24 cellular contexts compared by ENCODE assay signal in the genomic region with DNA sequence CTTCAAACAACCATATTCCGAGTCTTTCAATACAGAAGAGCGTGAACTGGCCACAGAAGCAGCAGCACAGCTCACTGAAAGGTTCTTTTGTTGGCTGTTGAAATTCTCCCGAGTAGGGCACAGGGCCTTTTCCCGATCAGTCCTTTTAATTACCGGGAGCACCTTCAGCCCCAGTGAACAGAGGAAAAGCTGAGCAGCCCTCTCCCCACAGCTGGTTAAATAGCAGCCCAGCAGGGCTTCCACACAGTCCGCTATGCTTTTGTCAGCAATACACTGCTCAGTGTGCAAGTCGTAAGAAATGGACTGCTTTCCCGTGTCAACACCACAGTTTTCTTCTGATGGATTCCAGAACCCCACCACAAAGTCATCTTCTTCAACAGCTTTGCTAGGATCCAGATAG.
DNase-seq lines count a peak whose midpoint lies in the region; ATAC-seq and TF ChIP-seq lines count a peak whose summit lies in the region.
"Had no signal": no experiment of that assay in that cellular context is flagged by ENCODE, and none has a peak within 500 bp of the region (broad histone marks: within the 10 kb centered on the region; RNA-seq: fewer than 3 reads in every experiment).

No MANE protein-coding gene starts in this region.

- ATAC-seq in GM23338, result peak; percentile 80
- no peak for ATAC-seq in activated CD4-positive, alpha-beta T cell treated with anti-CD3 and anti-CD28 coated beads for 36 hours
- ATAC-seq: lower lobe of right lung; stimulated activated naive B cell treated with anti-CD40 and anti-IgM and Interleukin-4, amounts not matched to agents 10 μg/mL and 1 μg/mL and 100 μg/mL, for 72 hours had no signal

- WGBS in neuronal stem cell (ENCODE audit: extremely low coverage in 2 of 2, insufficient read length in 2 of 2, insufficient replicate concordance in 1 of 2), 2 donors, result no CpG with 5 or more reads among the region's 8 CpGs

- H3K36me3 Mint-ChIP-seq in GM23338 (ENCODE audit: low read depth), result peaks cover 37% of the 10 kb centered on the region
- H3K36me3 Mint-ChIP-seq in activated CD4-positive, alpha-beta T cell treated with anti-CD3 and anti-CD28 coated beads for 36 hours (ENCODE audit: low read depth), result peaks cover 40% of the 10 kb centered on the region

- no peak overlapping the region for H2BK15ac ChIP-seq in neuronal stem cell (ENCODE audit: low read length)

- intact Hi-C loops in activated CD4-positive, alpha-beta T cell treated with anti-CD3 and anti-CD28 coated beads for 36 hours (cut with DNase I, micrococcal nuclease), result loop anchor here in 1 of 2 experiments (5.0 kb wide), 1 partner anchor 409 kb away; no protein-coding TSS in a partner anchor

- 0 out of 2 replicates have a peak overlapping the region, but pooled peaks have one; percentile 16 for H3K27ac ChIP-seq in GM23338 (ENCODE audit: low read depth)
- H3K27ac ChIP-seq in SK-N-MC, result peak overlapping the region; percentile 95
- peak overlapping the region; percentile 89 for H3K27ac ChIP-seq in neuronal stem cell (replicated peaks; ENCODE audit: low read length)
- H3K27ac ChIP-seq: esophagus squamous epithelium, lower lobe of right lung, RWPE1, thoracic aorta had no signal

- H3K14ac ChIP-seq in neuronal stem cell (ENCODE audit: low read length), result no peak overlapping the region

- H3K9me2 ChIP-seq in GM23338 (ENCODE audit: insufficient read depth), result no peaks in the 10 kb centered on the region

- peak; percentile 11 for DNase-seq in GM23338 (ENCODE audit: low spot score)
- DNase-seq in SK-N-MC (ENCODE audit: low read depth, low spot score), result no peak
- DNase-seq in fibroblast of villous mesenchyme (ENCODE audit: low read depth), result peak; percentile 54
- peak; percentile 73 for DNase-seq in neuronal stem cell (ENCODE audit: low spot score)
- no peak for DNase-seq in activated CD4-positive, alpha-beta T cell treated with anti-CD3 and anti-CD28 coated beads for 36 hours
- DNase-seq in cerebellar nuclear complex (lab: John Stamatoyannopoulos, UW), result no peak
- DNase-seq in RKO (ENCODE audit: low spot score), result no peak
- DNase-seq: activated B cell treated with CpG ODN at 0.5 μM for 24 hours; activated CD4-positive, alpha-beta T cell treated with anti-CD3 and anti-CD28 coated beads, Interleukin-2, amount 50 U/mL, for 4 hours; EL; esophagus squamous epithelium; HCEC 1CT; Kasumi-1; lower lobe of right lung; NCI-H1930; NCI-H345; NCI-H748 treated with DMSO at 0.1 percent for 48 hours; stimulated activated CD4-positive, alpha-beta T cell treated with anti-CD3 and anti-CD28 coated beads, Interleukin-4, amount 100 ng/mL, for 24 hours; stimulated activated naive B cell treated with anti-CD40 and anti-IgM and Interleukin-4, amounts not matched to agents 10 μg/mL and 1 μg/mL and 100 μg/mL, for 72 hours; T1000 had no signal

- no peak overlapping the region for H3K4me2 ChIP-seq in GM23338
- peak overlapping the region; percentile 61 for H3K4me2 ChIP-seq in neuronal stem cell (ENCODE audit: insufficient read depth, low read length, poor library complexity, severe bottlenecking)

- H3K36me3 ChIP-seq in GM23338 (ENCODE audit: insufficient read depth), result 0 out of 2 replicates have a peak, but pooled peaks cover 3% of the 10 kb centered on the region
- H3K36me3 ChIP-seq in SK-N-MC (ENCODE audit: insufficient read depth, low read length), result peaks cover 48% of the 10 kb centered on the region
- peaks cover 3 to 72% of the 10 kb centered on the region in 2 donors for H3K36me3 ChIP-seq in neuronal stem cell (replicated peaks in 1 of 2; ENCODE audit: control insufficient read depth in 2 of 2, insufficient read depth in 2 of 2, low read length in 2 of 2)

- H3K9ac ChIP-seq in SK-N-MC (ENCODE audit: insufficient read length), result peak overlapping the region; percentile 75
- H3K9ac ChIP-seq in neuronal stem cell (ENCODE audit: low read depth, low read length, poor library complexity), result no peak overlapping the region

- H3K4me3 ChIP-seq in GM23338 (no peak overlapping the region), SK-N-MC (peak overlapping the region; percentile 77), fibroblast of villous mesenchyme (ENCODE audit: low read depth, low read length) (no peak overlapping the region), neuronal stem cell (ENCODE audit: low read length in 2 of 2) (no peak overlapping the region)
- H3K4me3 ChIP-seq: esophagus squamous epithelium, lower lobe of right lung, thoracic aorta had no signal

- H3K27me3 Mint-ChIP-seq in GM23338 (ENCODE audit: insufficient read depth, low read depth, poor library complexity), result peaks cover 2% of the 10 kb centered on the region
- no peaks in the 10 kb centered on the region for H3K27me3 Mint-ChIP-seq in activated CD4-positive, alpha-beta T cell treated with anti-CD3 and anti-CD28 coated beads for 36 hours
- H3K27me3 Mint-ChIP-seq: activated B cell treated with CpG ODN at 0.5 μM for 24 hours; activated naive CD8-positive, alpha-beta T cell; stimulated activated naive B cell treated with anti-CD40 and anti-IgM and Interleukin-4, amounts not matched to agents 10 μg/mL and 1 μg/mL and 100 μg/mL, for 72 hours had no signal

- no peaks in the 10 kb centered on the region; the same call in 1 of the 2 replicates for H4K20me1 ChIP-seq in GM23338 (replicated peaks; ENCODE audit: insufficient read depth)

- H2BK12ac ChIP-seq in neuronal stem cell (ENCODE audit: low read length), result no peak overlapping the region

- H3K9me3 ChIP-seq in SK-N-MC (ENCODE audit: low read depth, low read length) (no peaks in the 10 kb centered on the region), neuronal stem cell (replicated peaks in 1 of 2; ENCODE audit: control insufficient read depth in 2 of 2, insufficient read depth in 1 of 2, low read depth in 1 of 2, low read length in 2 of 2) (no peaks in the 10 kb centered on the region)
- H3K9me3 ChIP-seq: esophagus squamous epithelium, lower lobe of right lung, thoracic aorta had no signal

- H2BK5ac ChIP-seq in neuronal stem cell (ENCODE audit: low read length), result no peak overlapping the region

- no peak overlapping the region for H4K91ac ChIP-seq in neuronal stem cell (ENCODE audit: low read depth, low read length, poor library complexity)

- no peak overlapping the region for H2AK5ac ChIP-seq in neuronal stem cell (ENCODE audit: low read depth, low read length)

- no peak overlapping the region for H3K18ac ChIP-seq in neuronal stem cell (ENCODE audit: low read length)

- no peak overlapping the region for H3K27ac Mint-ChIP-seq in GM23338
- no peak overlapping the region for H3K27ac Mint-ChIP-seq in activated CD4-positive, alpha-beta T cell treated with anti-CD3 and anti-CD28 coated beads for 36 hours
- H3K27ac Mint-ChIP-seq: activated B cell treated with CpG ODN at 0.5 μM for 24 hours; activated naive CD8-positive, alpha-beta T cell; activated T-helper 2 cell treated with anti-CD3 and anti-CD28 coated beads, Interferon-gamma antibody, Interleukin-2, Interleukin-4, amounts not matched to agents 10 μg/mL and 5 μg/mL and 100 μg/mL, durations not matched to agents 14 hours and 24 hours and 36 hours had no signal

- H3K4me1 Mint-ChIP-seq in GM23338, result peaks cover 26% of the 10 kb centered on the region
- peaks cover 14% of the 10 kb centered on the region for H3K4me1 Mint-ChIP-seq in activated CD4-positive, alpha-beta T cell treated with anti-CD3 and anti-CD28 coated beads for 36 hours

- H2AFZ ChIP-seq in GM23338, result no peak overlapping the region
- no peak overlapping the region for H2AFZ ChIP-seq in neuronal stem cell (ENCODE audit: low read length)

- TF ChIP-seq CTCF in GM23338 (conservative IDR thresholded peaks at IDR 0.05; ENCODE audit: low read depth in 2 of 2) (no peak), fibroblast of villous mesenchyme (IDR thresholded peaks at IDR 0.05; ENCODE audit: insufficient read depth, low read depth, low read length) (no peak)

- H3K79me1 ChIP-seq in neuronal stem cell (ENCODE audit: low read depth, low read length), result no peaks in the 10 kb centered on the region

- peaks cover 6% of the 10 kb centered on the region; the same call in 1 of the 2 replicates for H3K79me2 ChIP-seq in GM23338 (replicated peaks; ENCODE audit: insufficient read depth)

- POLR2A ChIA-PET in activated CD4-positive, alpha-beta T cell treated with anti-CD3 and anti-CD28 coated beads for 36 hours (lab: Charles Lee), result no interaction called here

- peaks cover 9% of the 10 kb centered on the region; the same call in 1 of the 2 replicates for H3K4me1 ChIP-seq in GM23338 (ENCODE audit: insufficient read depth)
- peaks cover 17% of the 10 kb centered on the region in 2 donors for H3K4me1 ChIP-seq in neuronal stem cell (ENCODE audit: control insufficient read depth in 2 of 2, insufficient read depth in 1 of 2, low read depth in 1 of 2, low read length in 2 of 2)

- no peak overlapping the region for H3K23ac ChIP-seq in neuronal stem cell (ENCODE audit: low read depth, low read length, poor library complexity)

- H4K8ac ChIP-seq in neuronal stem cell (ENCODE audit: low read depth, low read length), result no peak overlapping the region

- H3K27me3 ChIP-seq in GM23338 (ENCODE audit: insufficient read depth) (no peaks in the 10 kb centered on the region), neuronal stem cell (ENCODE audit: control insufficient read depth in 3 of 3, insufficient read depth in 3 of 3, low read depth in 1 of 3, low read length in 3 of 3) (no peaks in the 10 kb centered on the region)
- H3K27me3 ChIP-seq: esophagus squamous epithelium had no signal

- no peak overlapping the region for H3K4me3 Mint-ChIP-seq in GM23338
- H3K4me3 Mint-ChIP-seq in activated CD4-positive, alpha-beta T cell treated with anti-CD3 and anti-CD28 coated beads for 36 hours, result no peak overlapping the region
- H3K4me3 Mint-ChIP-seq: activated B cell treated with CpG ODN at 0.5 μM for 24 hours; activated naive CD8-positive, alpha-beta T cell; stimulated activated naive B cell treated with anti-CD40 and anti-IgM and Interleukin-4, amounts not matched to agents 10 μg/mL and 1 μg/mL and 100 μg/mL, for 72 hours had no signal

- CTCF ChIA-PET in activated CD4-positive, alpha-beta T cell treated with anti-CD3 and anti-CD28 coated beads for 36 hours (lab: Charles Lee), result interaction anchor here (1.2 kb wide), 1 partner anchor 19 kb away, joined by 3 read pairs; no protein-coding TSS in a partner anchor

- H3F3A ChIP-seq in GM23338 (replicated peaks; ENCODE audit: low read depth), result no peaks in the 10 kb centered on the region

- no peaks in the 10 kb centered on the region for H3K9me3 Mint-ChIP-seq in GM23338
- no peaks in the 10 kb centered on the region for H3K9me3 Mint-ChIP-seq in activated CD4-positive, alpha-beta T cell treated with anti-CD3 and anti-CD28 coated beads for 36 hours (ENCODE audit: low read depth)
- H3K9me3 Mint-ChIP-seq: activated B cell treated with CpG ODN at 0.5 μM for 24 hours; activated T-helper 2 cell treated with anti-CD3 and anti-CD28 coated beads, Interferon-gamma antibody, Interleukin-2, Interleukin-4, amounts not matched to agents 10 μg/mL and 5 μg/mL and 100 μg/mL, durations not matched to agents 14 hours and 24 hours and 36 hours; stimulated activated naive B cell treated with anti-CD40 and anti-IgM and Interleukin-4, amounts not matched to agents 10 μg/mL and 1 μg/mL and 100 μg/mL, for 72 hours had no signal

- no peak overlapping the region for H3K4ac ChIP-seq in neuronal stem cell (ENCODE audit: low read length)

- H2BK120ac ChIP-seq in neuronal stem cell (ENCODE audit: low read depth, low read length), result no peak overlapping the region

TF ChIP-seq in GM23338, 12 proteins besides CTCF, POLR2A, EP300 and RAD21 (continues in another document):
- TF ChIP-seq STAT1 (IDR thresholded peaks at IDR 0.05; ENCODE audit: unreplicated experiment), result no peak

Comparison
In these comparisons a context has a peak if more than half of its experiments do, and no peak if none do; other contexts are left out.
1. DNase-seq: peak in GM23338 (single experiment), fibroblast of villous mesenchyme (single experiment) and neuronal stem cell (single experiment); none in SK-N-MC (single experiment), activated CD4-positive, alpha-beta T cell treated with anti-CD3 and anti-CD28 coated beads for 36 hours (single experiment), cerebellar nuclear complex (0 of 2) and RKO (single experiment).
2. H3K27ac ChIP-seq: peak in every context shown above with its lines; median percentile 95 in SK-N-MC; 89 in neuronal stem cell; 16 in GM23338.